In genomic region chr10:53135213-53135896, GRCh38 we compare ENCODE assay signal across 1 cellular context.
TF ChIP-seq lines count a peak whose summit lies in the region.

No MANE protein-coding gene starts in this region.

TF ChIP-seq in SK-N-SH, 30 proteins besides CTCF, POLR2A, EP300 and RAD21 (continued from another document):
- TF ChIP-seq SMC3 (IDR thresholded peaks at IDR 0.05; ENCODE audit: low read depth, low read length) = no peak
- TF ChIP-seq MEF2A (IDR thresholded peaks at IDR 0.05; ENCODE audit: borderline replicate concordance, low read depth) = no peak
- TF ChIP-seq REST (IDR thresholded peaks at IDR 0.05; ENCODE audit: low read depth, low read length) = no peak
- TF ChIP-seq ZBTB33 (IDR thresholded peaks at IDR 0.05; ENCODE audit: borderline replicate concordance, low read depth) = no peak
- no peak for TF ChIP-seq USF1 (IDR thresholded peaks at IDR 0.05; ENCODE audit: borderline replicate concordance, low read depth)
- no peak for TF ChIP-seq YY1 (IDR thresholded peaks at IDR 0.05; ENCODE audit: low read depth)
- no peak for TF ChIP-seq RFX5 (IDR thresholded peaks at IDR 0.05; ENCODE audit: low read length)
